In genomic region chr19:50233308-50233910, GRCh38 we compare ENCODE assay signal across 15 cellular contexts. TPM values are rescaled to one million over a fixed set of nuclear protein-coding genes. Genes with fewer than 3 reads are reported as not detected.
DNase-seq lines count a peak whose midpoint lies in the region; ATAC-seq and TF ChIP-seq lines count a peak whose summit lies in the region.
"Had no signal": no experiment of that assay in that cellular context is flagged by ENCODE, and none has a peak within 500 bp of the region (broad histone marks: within the 10 kb centered on the region; RNA-seq: fewer than 3 reads in every experiment).

No MANE protein-coding gene starts in this region.

- no peak overlapping the region for H3K4me3 ChIP-seq in left ventricle myocardium inferior
- H3K4me3 ChIP-seq in right lobe of liver = no peak overlapping the region

- peak overlapping the region in 2 of 7 donors; percentile 33 to 90 for H3K27ac Mint-ChIP-seq in CD14-positive monocyte

- H3K36me3 ChIP-seq in left ventricle myocardium inferior = no peaks in the 10 kb centered on the region
- H3K36me3 ChIP-seq in right lobe of liver = no peaks in the 10 kb centered on the region

- H3K27me3 ChIP-seq in left ventricle myocardium inferior (ENCODE audit: low read depth) (no peaks in the 10 kb centered on the region), right lobe of liver (no peaks in the 10 kb centered on the region)

- H3K9me3 ChIP-seq in left ventricle myocardium inferior (replicated peaks) (no peaks in the 10 kb centered on the region), right lobe of liver (no peaks in the 10 kb centered on the region)
- H3K9me3 ChIP-seq: Caco-2, SK-N-SH had no signal

- DNase-seq in left ventricle myocardium inferior (no peak), left cardiac atrium (no peak), right lobe of liver (no peak), sciatic nerve (ENCODE audit: low spot score) (no peak), NCI-H82 treated with DMSO at 0.1 percent for 48 hours (lab: John Stamatoyannopoulos, UW; ENCODE audit: unreplicated experiment) (no peak), amniotic stem cell (lab: John Stamatoyannopoulos, UW) (no peak), CD14-positive monocyte (ENCODE audit: low spot score) (no peak), GDM1 (lab: John Stamatoyannopoulos, UW) (no peak)
- DNase-seq: NCI-H1436 treated with DMSO at 0.1 percent for 48 hours, NCI-H526 treated with DMSO at 0.1 percent for 48 hours, PC-3, SK-N-SH had no signal

- ATAC-seq in left cardiac atrium (no peak), right lobe of liver (peak; percentile 1 to 34 (median 16)), sciatic nerve (peak; percentile 37)
- ATAC-seq: HCT116, PC-3 had no signal

- no peak for TF ChIP-seq CTCF in left ventricle myocardium inferior (IDR thresholded peaks at IDR 0.05; ENCODE audit: borderline replicate concordance)
- TF ChIP-seq CTCF in right lobe of liver (IDR thresholded peaks at IDR 0.05) = no peak
- TF ChIP-seq CTCF in CD14-positive monocyte (IDR thresholded peaks at IDR 0.05) = no peak

- peaks cover 0 to 10% (median 0%) of the 10 kb centered on the region in 7 donors for H3K9me3 Mint-ChIP-seq in CD14-positive monocyte

- no peak for TF ChIP-seq POLR2A in right lobe of liver (IDR thresholded peaks at IDR 0.05)

- peaks cover 25% of the 10 kb centered on the region for H3K4me1 Mint-ChIP-seq in CD14-positive monocyte

- H3K27ac ChIP-seq in left ventricle myocardium inferior (replicated peaks) (peak overlapping the region; percentile 89), right lobe of liver (peak overlapping the region in 2 of 3 donors; percentile 40 to 81)
- H3K27ac ChIP-seq: C4-2B had no signal

- no peaks in the 10 kb centered on the region for H3K36me3 Mint-ChIP-seq in CD14-positive monocyte

- WGBS in right lobe of liver (ENCODE audit: insufficient coverage, low coverage, low lambda C conversion rate, missing lambda C conversion rate) = 43% methylated on average over 15 of the region's 23 CpGs

- no peak overlapping the region for H3K4me3 Mint-ChIP-seq in CD14-positive monocyte

- peaks cover 7 to 42% (median 13%) of the 10 kb centered on the region in 3 donors for H3K27me3 Mint-ChIP-seq in CD14-positive monocyte (ENCODE audit: low read depth in 3 of 3)

- intact Hi-C loops in left ventricle myocardium inferior (cut with micrococcal nuclease) = no loop called here
- intact Hi-C loops in left cardiac atrium (cut with DNase I) = no loop called here
- intact Hi-C loops in right lobe of liver (cut with DNase I) = no loop called here
- intact Hi-C loops in sciatic nerve (cut with DNase I) = no loop called here
- intact Hi-C loops in CD14-positive monocyte (cut with micrococcal nuclease) = no loop called here

- H3K4me1 ChIP-seq in left ventricle myocardium inferior (peaks cover 41% of the 10 kb centered on the region), right lobe of liver (peaks cover 0 to 32% (median 10%) of the 10 kb centered on the region in 4 donors)

RNA-seq across cellular contexts. Expression of gene MYH14, which starts 30.0 kb away (rescaled TPM):
- total RNA-seq in left ventricle myocardium inferior = 115 TPM
- 10 to 100 TPM; 55.7 to 67.7 TPM for total RNA-seq in left cardiac atrium
- 10 to 100 TPM; 49.1 to 89.0 (median 65.8) TPM for total RNA-seq in right lobe of liver
- 48.7 TPM for total RNA-seq in sciatic nerve
- polyA plus RNA-seq in CD14-positive monocyte = not detected

Comparison
In these comparisons a context has a peak if more than half of its experiments do, and no peak if none do; other contexts are left out.
1. ATAC-seq: peak in right lobe of liver (4 of 4) and sciatic nerve (single experiment); none in left cardiac atrium (0 of 2).